36 cellular contexts compared by ENCODE assay signal in genomic region chr2:55452879-55453278, GRCh38.
DNase-seq lines count a peak whose midpoint lies in the region; ATAC-seq, FAIRE-seq and TF ChIP-seq lines count a peak whose summit lies in the region.
"Had no signal": no experiment of that assay in that cellular context is flagged by ENCODE, and none has a peak within 500 bp of the region (broad histone marks: within the 10 kb centered on the region; RNA-seq: fewer than 3 reads in every experiment).

No MANE protein-coding gene starts in this region.

- H3K27me3 Mint-ChIP-seq in T-helper 2 cell treated with Interferon-gamma antibody and Interleukin-4, amounts not matched to agents 5 μg/mL and 100 μg/mL, for 36 hours (ENCODE audit: low read depth): no peaks in the 10 kb centered on the region
- H3K27me3 Mint-ChIP-seq: activated naive CD4-positive, alpha-beta T cell treated with anti-CD3 and anti-CD28 coated beads, Interleukin-2, amount 50 U/mL, for 24 hours; CD4-positive, alpha-beta T cell; stimulated activated naive CD8-positive, alpha-beta T cell treated with anti-CD3 and anti-CD28 coated beads, Interleukin-15, Interleukin-2, amounts not matched to agents 100 ng/mL and 50 ng/mL, for 24 hours had no signal

- no peak for FAIRE-seq in HTR-8/SVneo (lab: Jason Lieb, UNC)
- FAIRE-seq: A549, GM12892, K562, RCC 7860, urothelium cell line had no signal

- no peak overlapping the region for H3K27ac Mint-ChIP-seq in T-helper 2 cell treated with Interferon-gamma antibody and Interleukin-4, amounts not matched to agents 5 μg/mL and 100 μg/mL, for 36 hours
- H3K27ac Mint-ChIP-seq: activated CD8-positive, alpha-beta T cell treated with anti-CD3 and anti-CD28 coated beads, Interleukin-2, amount 10 ng/mL, durations not matched to agents 7 days and 5 days; activated naive CD4-positive, alpha-beta T cell treated with anti-CD3 and anti-CD28 coated beads, Interleukin-2, amount 50 U/mL, for 24 hours; activated T-helper 2 cell treated with anti-CD3 and anti-CD28 coated beads, Interferon-gamma antibody, Interleukin-2, Interleukin-4, amounts not matched to agents 10 μg/mL and 5 μg/mL and 100 μg/mL, durations not matched to agents 14 hours and 24 hours and 36 hours; CD4-positive, alpha-beta T cell; endodermal cell; H9; mesothelial cell of epicardium; stimulated activated naive CD8-positive, alpha-beta T cell treated with anti-CD3 and anti-CD28 coated beads, Interleukin-15, Interleukin-2, amounts not matched to agents 100 ng/mL and 50 ng/mL, for 24 hours had no signal

- DNase-seq in NCI-H748 (lab: John Stamatoyannopoulos, UW; ENCODE audit: unreplicated experiment) (peak; percentile 3), NCI-H748 treated with DMSO at 0.1 percent for 48 hours (lab: John Stamatoyannopoulos, UW) (no peak), Kasumi-1 (lab: John Stamatoyannopoulos, UW) (no peak), RWPE1 (ENCODE audit: low spot score) (no peak), HTR-8/SVneo (ENCODE audit: insufficient read length, low spot score) (no peak)
- DNase-seq in T-helper 2 cell treated with Interferon-gamma antibody and Interleukin-4, amounts not matched to agents 5 μg/mL and 100 μg/mL, for 36 hours (ENCODE audit: low spot score): no peak
- DNase-seq: activated CD4-positive, alpha-beta T cell treated with anti-CD3 and anti-CD28 coated beads for 4 hours; activated CD8-positive, alpha-beta T cell treated with anti-CD3 and anti-CD28 coated beads, Interleukin-2, amount 10 ng/mL, durations not matched to agents 7 days and 5 days; amniotic stem cell; brain microvascular endothelial cell; CD4-positive, alpha-beta T cell; cerebellar nuclear complex; dermis blood vessel endothelial cell; endodermal cell; H9; head of caudate nucleus; islet precursor cell; NCI-H1092 treated with DMSO at 0.1 percent for 48 hours; NCI-H1694 treated with DMSO at 0.1 percent for 48 hours; NCI-H2171; NCI-H524; posterior cingulate gyrus; right cardiac atrium; testis; WERI-Rb-1 had no signal

- POLR2A ChIA-PET in RWPE1 (lab: Yijun Ruan, JAX; ENCODE audit: low non-redundant PET): no interaction called here

- CTCF ChIA-PET in RWPE1 (lab: Yijun Ruan, JAX): interaction anchor here (0.6 kb wide), 1 partner anchor 11 kb away, joined by 3 read pairs; no protein-coding TSS in a partner anchor

- H3K27ac ChIP-seq in RWPE1: no peak overlapping the region
- H3K27ac ChIP-seq: A549, brain microvascular endothelial cell, testis, WERI-Rb-1 had no signal

- no peaks in the 10 kb centered on the region for H3K36me3 Mint-ChIP-seq in T-helper 2 cell treated with Interferon-gamma antibody and Interleukin-4, amounts not matched to agents 5 μg/mL and 100 μg/mL, for 36 hours (ENCODE audit: low read depth)
- H3K36me3 Mint-ChIP-seq: activated naive CD4-positive, alpha-beta T cell treated with anti-CD3 and anti-CD28 coated beads, Interleukin-2, amount 50 U/mL, for 24 hours; mesothelial cell of epicardium had no signal

- no peak for TF ChIP-seq CTCF in RWPE1 (conservative IDR thresholded peaks at IDR 0.05; ENCODE audit: low read depth)

- H3K9me3 Mint-ChIP-seq in T-helper 2 cell treated with Interferon-gamma antibody and Interleukin-4, amounts not matched to agents 5 μg/mL and 100 μg/mL, for 36 hours: no peaks in the 10 kb centered on the region
- H3K9me3 Mint-ChIP-seq: activated naive CD4-positive, alpha-beta T cell treated with anti-CD3 and anti-CD28 coated beads, Interleukin-2, amount 50 U/mL, for 24 hours; activated T-helper 2 cell treated with anti-CD3 and anti-CD28 coated beads, Interferon-gamma antibody, Interleukin-2, Interleukin-4, amounts not matched to agents 10 μg/mL and 5 μg/mL and 100 μg/mL, durations not matched to agents 14 hours and 24 hours and 36 hours; CD4-positive, alpha-beta T cell; endodermal cell; H9; mesothelial cell of epicardium; stimulated activated naive CD8-positive, alpha-beta T cell treated with anti-CD3 and anti-CD28 coated beads, Interleukin-15, Interleukin-2, amounts not matched to agents 100 ng/mL and 50 ng/mL, for 24 hours had no signal

- no peak overlapping the region for H3K4me3 Mint-ChIP-seq in T-helper 2 cell treated with Interferon-gamma antibody and Interleukin-4, amounts not matched to agents 5 μg/mL and 100 μg/mL, for 36 hours
- H3K4me3 Mint-ChIP-seq: activated CD8-positive, alpha-beta T cell treated with anti-CD3 and anti-CD28 coated beads, Interleukin-2, amount 10 ng/mL, durations not matched to agents 7 days and 5 days; activated naive CD4-positive, alpha-beta T cell treated with anti-CD3 and anti-CD28 coated beads, Interleukin-2, amount 50 U/mL, for 24 hours; CD4-positive, alpha-beta T cell; endodermal cell; H9; mesothelial cell of epicardium; stimulated activated naive CD8-positive, alpha-beta T cell treated with anti-CD3 and anti-CD28 coated beads, Interleukin-15, Interleukin-2, amounts not matched to agents 100 ng/mL and 50 ng/mL, for 24 hours had no signal

- H3K4me1 Mint-ChIP-seq in T-helper 2 cell treated with Interferon-gamma antibody and Interleukin-4, amounts not matched to agents 5 μg/mL and 100 μg/mL, for 36 hours (ENCODE audit: low read depth): no peaks in the 10 kb centered on the region
- H3K4me1 Mint-ChIP-seq: activated naive CD4-positive, alpha-beta T cell treated with anti-CD3 and anti-CD28 coated beads, Interleukin-2, amount 50 U/mL, for 24 hours; endodermal cell; H9; mesothelial cell of epicardium had no signal

- ATAC-seq in GM19351 (IDR thresholded peaks at IDR 0.05; ENCODE audit: unreplicated experiment) (peak; percentile 69), HG03460 (IDR thresholded peaks at IDR 0.05; ENCODE audit: unreplicated experiment) (peak; percentile 54)
- ATAC-seq: A549; activated CD8-positive, alpha-beta T cell treated with anti-CD3 and anti-CD28 coated beads, Interleukin-2, amount 10 ng/mL, durations not matched to agents 7 days and 5 days; K562; right cardiac atrium had no signal
